Comparison of ENCODE assay signal across 21 cellular contexts in the genomic region with DNA sequence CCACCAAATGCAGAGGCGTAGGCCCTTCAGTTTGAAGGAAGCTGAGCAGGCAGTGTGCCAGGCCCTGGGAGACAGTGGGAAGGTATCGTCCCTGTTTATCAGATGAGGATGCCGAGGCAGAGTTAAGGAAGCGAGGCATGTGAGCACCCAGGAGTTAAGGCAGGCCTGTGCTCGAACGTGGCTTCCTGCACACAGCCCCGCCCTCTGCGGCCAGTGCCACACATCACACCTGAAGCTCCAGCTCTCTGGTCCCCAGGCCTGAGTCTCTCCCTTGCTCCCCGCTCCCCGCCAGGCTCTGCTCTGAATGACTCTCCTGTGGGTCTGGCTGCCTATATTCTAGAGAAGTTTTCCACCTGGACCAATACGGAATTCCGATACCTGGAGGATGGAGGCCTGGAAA. TPM values are rescaled to one million over a fixed set of nuclear protein-coding genes. Genes with fewer than 3 reads are reported as not detected.
A peak's percentile ranks its signal among the peaks of the same experiment; 100 is the strongest.
DNase-seq lines count a peak whose midpoint lies in the region; ATAC-seq, FAIRE-seq and TF ChIP-seq lines count a peak whose summit lies in the region.
"Had no signal": no experiment of that assay in that cellular context is flagged by ENCODE, and none has a peak within 500 bp of the region (broad histone marks: within the 10 kb centered on the region; RNA-seq: fewer than 3 reads in every experiment).

No MANE protein-coding gene starts in this region.

- H3K4me1 ChIP-seq in CD8-positive, alpha-beta memory T cell (ENCODE audit: insufficient read depth, low read length): peaks cover 12% of the 10 kb centered on the region
- H3K4me1 ChIP-seq in K562 (replicated peaks in 1 of 2; ENCODE audit: control insufficient read depth in 2 of 2, insufficient read depth in 2 of 2, low read length in 2 of 2): peaks cover 0 to 21% of the 10 kb centered on the region in 2 experiments; a peak in 2 of 5 replicates
- H3K4me1 ChIP-seq in naive thymus-derived CD4-positive, alpha-beta T cell (ENCODE audit: control insufficient read depth in 2 of 2, insufficient read depth in 2 of 2, low read length in 2 of 2): peaks cover under 1 to 27% of the 10 kb centered on the region in 2 donors
- H3K4me1 ChIP-seq: psoas muscle had no signal

- POLR2A ChIA-PET in activated CD4-positive, alpha-beta T cell treated with anti-CD3 and anti-CD28 coated beads, Interleukin-2, amount 10 ng/mL, durations not matched to agents 7 days and 5 days (lab: Charles Lee): no interaction called here
- POLR2A ChIA-PET in CD8-positive, alpha-beta memory T cell (lab: Charles Lee): interaction anchor here (0.5 to 0.8 kb wide), 3 partner anchors 9 to 82 kb away, joined by 3 to 5 read pairs (median 3); a partner anchor contains a TSS
- POLR2A ChIA-PET in K562 (lab: Yijun Ruan, JAX): interaction anchor here (0.5 to 1.1 kb wide), 4 partner anchors 16 to 384 kb away, joined by 3 read pairs; no protein-coding TSS in a partner anchor
- POLR2A ChIA-PET in naive thymus-derived CD4-positive, alpha-beta T cell (lab: Charles Lee): interaction anchor here (0.6 to 8.4 kb wide), 7 partner anchors 9 to 354 kb away, joined by 3 to 60 read pairs (median 3); a partner anchor contains a TSS

- H3K36me3 ChIP-seq in CD8-positive, alpha-beta memory T cell (ENCODE audit: insufficient read depth, low read length): peaks cover 10% of the 10 kb centered on the region
- H3K36me3 ChIP-seq in K562 (ENCODE audit: control insufficient read depth, insufficient read depth, low read length): peaks cover 13% of the 10 kb centered on the region; the same call in 2 of the 3 replicates
- peaks cover under 1 to 18% (median under 1%) of the 10 kb centered on the region in 3 experiments for H3K36me3 ChIP-seq in naive thymus-derived CD4-positive, alpha-beta T cell (ENCODE audit: control insufficient read depth in 2 of 3, insufficient read depth in 3 of 3, low read length in 3 of 3)

- H3K9me3 Mint-ChIP-seq in activated CD4-positive, alpha-beta T cell treated with anti-CD3 and anti-CD28 coated beads, Interleukin-2, amount 10 ng/mL, durations not matched to agents 7 days and 5 days: no peaks in the 10 kb centered on the region
- H3K9me3 Mint-ChIP-seq in CD8-positive, alpha-beta memory T cell: no peaks in the 10 kb centered on the region
- peaks cover 0 to 2% (median 0%) of the 10 kb centered on the region in 11 donors for H3K9me3 Mint-ChIP-seq in naive thymus-derived CD4-positive, alpha-beta T cell
- H3K9me3 Mint-ChIP-seq: activated CD4-positive, alpha-beta T cell treated with anti-CD3 and anti-CD28 coated beads, Interleukin-2, amount 10 ng/mL, durations not matched to agents 24 days and 14 days; naive B cell had no signal

- H3K36me3 Mint-ChIP-seq in activated CD4-positive, alpha-beta T cell treated with anti-CD3 and anti-CD28 coated beads, Interleukin-2, amount 10 ng/mL, durations not matched to agents 7 days and 5 days (ENCODE audit: low read depth): peaks cover 7% of the 10 kb centered on the region
- H3K36me3 Mint-ChIP-seq in CD8-positive, alpha-beta memory T cell: peaks cover 0 to 16% (median 3%) of the 10 kb centered on the region in 3 donors
- H3K36me3 Mint-ChIP-seq in naive thymus-derived CD4-positive, alpha-beta T cell: peaks cover 0 to 3% (median 2%) of the 10 kb centered on the region in 5 donors
- H3K36me3 Mint-ChIP-seq: naive B cell had no signal

- no peaks in the 10 kb centered on the region for H3K27me3 ChIP-seq in CD8-positive, alpha-beta memory T cell (ENCODE audit: insufficient read depth, low read length, poor library complexity, severe bottlenecking)
- no peaks in the 10 kb centered on the region for H3K27me3 ChIP-seq in K562 (ENCODE audit: control insufficient read depth in 2 of 2, insufficient read depth in 2 of 2, low read length in 2 of 2)
- H3K27me3 ChIP-seq in naive thymus-derived CD4-positive, alpha-beta T cell (ENCODE audit: control insufficient read depth in 2 of 2, insufficient read depth in 2 of 2, low read length in 2 of 2): no peaks in the 10 kb centered on the region

- CTCF ChIA-PET in activated CD4-positive, alpha-beta T cell treated with anti-CD3 and anti-CD28 coated beads, Interleukin-2, amount 10 ng/mL, durations not matched to agents 7 days and 5 days (lab: Charles Lee): no interaction called here
- CTCF ChIA-PET in CD8-positive, alpha-beta memory T cell (lab: Charles Lee): no interaction called here
- CTCF ChIA-PET in K562 (lab: Yijun Ruan, JAX; ENCODE audit: low intra/inter-chr PET ratio): interaction anchor here (0.6 kb wide), 1 partner anchor 200 kb away, joined by 3 read pairs; no protein-coding TSS in a partner anchor
- CTCF ChIA-PET in naive thymus-derived CD4-positive, alpha-beta T cell (lab: Charles Lee): no interaction called here

- H3K4me2 ChIP-seq in K562 (ENCODE audit: insufficient read depth, low read length): no peak overlapping the region

- no peak overlapping the region for H2AFZ ChIP-seq in K562 (ENCODE audit: low read depth, low read length)

- WGBS in K562 (ENCODE audit: insufficient coverage, low coverage, missing lambda C conversion rate): 66% methylated on average over 12 of the region's 12 CpGs

- ATAC-seq in K562 (no peak), GM18505 (IDR thresholded peaks at IDR 0.05; ENCODE audit: unreplicated experiment) (no peak)
- ATAC-seq in naive thymus-derived CD4-positive, alpha-beta T cell: peak; percentile 46
- ATAC-seq: esophagus mucosa, lower lobe of right lung, psoas muscle had no signal

- intact Hi-C loops in K562 (cut with micrococcal nuclease): loop anchor here (10.0 kb wide), 2 partner anchors 133 to 187 kb away; a partner anchor contains a TSS
- intact Hi-C loops in naive thymus-derived CD4-positive, alpha-beta T cell (cut with micrococcal nuclease): no loop called here

- H3K79me2 ChIP-seq in K562 (ENCODE audit: control insufficient read depth, insufficient read depth, low read length): no peaks in the 10 kb centered on the region

- H3K27me3 Mint-ChIP-seq in activated CD4-positive, alpha-beta T cell treated with anti-CD3 and anti-CD28 coated beads, Interleukin-2, amount 10 ng/mL, durations not matched to agents 7 days and 5 days: no peaks in the 10 kb centered on the region
- no peaks in the 10 kb centered on the region for H3K27me3 Mint-ChIP-seq in CD8-positive, alpha-beta memory T cell
- H3K27me3 Mint-ChIP-seq in naive thymus-derived CD4-positive, alpha-beta T cell: no peaks in the 10 kb centered on the region
- H3K27me3 Mint-ChIP-seq: activated CD4-positive, alpha-beta T cell treated with anti-CD3 and anti-CD28 coated beads, Interleukin-2, amount 10 ng/mL, durations not matched to agents 24 days and 14 days; naive B cell had no signal

- H3K27ac ChIP-seq in CD8-positive, alpha-beta memory T cell (ENCODE audit: low read depth, low read length): no peak overlapping the region
- H3K27ac ChIP-seq in K562 (ENCODE audit: extremely low read depth, low read depth, low read length): no peak overlapping the region
- H3K27ac ChIP-seq in naive thymus-derived CD4-positive, alpha-beta T cell (ENCODE audit: low read depth, low read length): peak overlapping the region; percentile 58
- H3K27ac ChIP-seq: C4-2B, lower lobe of right lung, psoas muscle had no signal

- H3K9ac ChIP-seq in K562 (ENCODE audit: insufficient read depth in 1 of 2, low read depth in 2 of 2, low read length in 2 of 2): no peak overlapping the region

- H3K9me1 ChIP-seq in K562 (ENCODE audit: control insufficient read depth, insufficient read depth, low read length): no peaks in the 10 kb centered on the region

- no peak for TF ChIP-seq CTCF in K562 (IDR thresholded peaks at IDR 0.05 in 2 of 3, conservative IDR thresholded peaks at IDR 0.05 in 1 of 3; ENCODE audit: insufficient read depth in 2 of 3, low read depth in 1 of 3, low read length in 3 of 3)

- peaks cover 8% of the 10 kb centered on the region for H3K4me1 Mint-ChIP-seq in activated CD4-positive, alpha-beta T cell treated with anti-CD3 and anti-CD28 coated beads, Interleukin-2, amount 10 ng/mL, durations not matched to agents 7 days and 5 days
- H3K4me1 Mint-ChIP-seq in CD8-positive, alpha-beta memory T cell: peaks cover 28 to 56% (median 39%) of the 10 kb centered on the region in 3 donors
- H3K4me1 Mint-ChIP-seq in naive thymus-derived CD4-positive, alpha-beta T cell: peaks cover 3 to 39% (median 29%) of the 10 kb centered on the region in 7 donors

- H4K20me1 ChIP-seq in K562 (replicated peaks; ENCODE audit: control insufficient read depth, insufficient read depth, low read length): peaks cover 4% of the 10 kb centered on the region; the same call in 1 of the 2 replicates

- H3K4me3 Mint-ChIP-seq in activated CD4-positive, alpha-beta T cell treated with anti-CD3 and anti-CD28 coated beads, Interleukin-2, amount 10 ng/mL, durations not matched to agents 7 days and 5 days: no peak overlapping the region
- H3K4me3 Mint-ChIP-seq in CD8-positive, alpha-beta memory T cell: peak overlapping the region in 1 of 7 donors; percentile 54
- H3K4me3 Mint-ChIP-seq in naive thymus-derived CD4-positive, alpha-beta T cell: peak overlapping the region in 2 of 10 donors; percentile 7 to 18
- H3K4me3 Mint-ChIP-seq: activated CD4-positive, alpha-beta T cell treated with anti-CD3 and anti-CD28 coated beads, Interleukin-2, amount 10 ng/mL, durations not matched to agents 24 days and 14 days; naive B cell had no signal

- FAIRE-seq in K562 (lab: Jason Lieb, UNC): peak; percentile 44
- FAIRE-seq: A204.1, RCC 7860 had no signal

- TF ChIP-seq EP300 in K562 (IDR thresholded peaks at IDR 0.05; ENCODE audit: low read length): no peak

- no peak for TF ChIP-seq RAD21 in K562 (CRISPR knock-in tag; conservative IDR thresholded peaks at IDR 0.05 in 1 of 2, IDR thresholded peaks at IDR 0.05 in 1 of 2)

- peak overlapping the region; percentile 78 for H3K27ac Mint-ChIP-seq in activated CD4-positive, alpha-beta T cell treated with anti-CD3 and anti-CD28 coated beads, Interleukin-2, amount 10 ng/mL, durations not matched to agents 7 days and 5 days
- peak overlapping the region; percentile 17 to 95 (median 66) for H3K27ac Mint-ChIP-seq in CD8-positive, alpha-beta memory T cell
- H3K27ac Mint-ChIP-seq in naive thymus-derived CD4-positive, alpha-beta T cell: peak overlapping the region; percentile 23 to 92 (median 66)
- H3K27ac Mint-ChIP-seq: activated CD4-positive, alpha-beta T cell treated with anti-CD3 and anti-CD28 coated beads, Interleukin-2, amount 10 ng/mL, durations not matched to agents 24 days and 14 days had no signal

- BruUV-seq in K562 (replicated peaks; lab: Mats Ljungman, UMichigan): no TSS peak

- TF ChIP-seq POLR2A in K562 (conservative IDR thresholded peaks at IDR 0.05): peak; percentile 32; the same call in 1 of the 2 replicates
- TF ChIP-seq POLR2A in GM18505 (IDR thresholded peaks at IDR 0.05; ENCODE audit: borderline replicate concordance, extremely low read depth, insufficient read depth, insufficient read length): no peak

- in situ Hi-C loops in K562 (cut with MboI): loop anchor here (10.0 kb wide), 1 partner anchor 367 kb away; no protein-coding TSS in a partner anchor

- H3K4me3 ChIP-seq in CD8-positive, alpha-beta memory T cell (ENCODE audit: low read length): no peak overlapping the region
- H3K4me3 ChIP-seq in K562: no peak overlapping the region
- H3K4me3 ChIP-seq in naive thymus-derived CD4-positive, alpha-beta T cell (ENCODE audit: low read length): no peak overlapping the region
- H3K4me3 ChIP-seq: lower lobe of right lung, psoas muscle had no signal

- no peaks in the 10 kb centered on the region for H3K9me3 ChIP-seq in CD8-positive, alpha-beta memory T cell (ENCODE audit: low read length)
- no peaks in the 10 kb centered on the region for H3K9me3 ChIP-seq in K562 (replicated peaks; ENCODE audit: control insufficient read depth, insufficient read depth, low read depth, low read length)
- H3K9me3 ChIP-seq in naive thymus-derived CD4-positive, alpha-beta T cell (ENCODE audit: control insufficient read depth in 2 of 3, low read length in 3 of 3): no peaks in the 10 kb centered on the region
- H3K9me3 ChIP-seq: lower lobe of right lung, psoas muscle had no signal

- no peak for DNase-seq in activated CD4-positive, alpha-beta T cell treated with anti-CD3 and anti-CD28 coated beads, Interleukin-2, amount 10 ng/mL, durations not matched to agents 7 days and 5 days
- no peak for DNase-seq in activated CD4-positive, alpha-beta T cell treated with anti-CD3 and anti-CD28 coated beads, Interleukin-2, amount 50 U/mL, for 48 hours
- DNase-seq in CD8-positive, alpha-beta memory T cell: no peak
- DNase-seq in K562 (ENCODE audit: extremely low read depth in 1 of 4, low spot score in 3 of 4) (no peak), epidermal melanocyte (ENCODE audit: insufficient read length, low spot score) (no peak), activated gamma-delta T cell treated with Interleukin-2 at 50 U/mL for 16 hours (no peak)
- no peak for DNase-seq in naive thymus-derived CD4-positive, alpha-beta T cell
- DNase-seq: activated CD4-positive, alpha-beta T cell treated with anti-CD3 and anti-CD28 coated beads, Interleukin-2, amount 10 ng/mL, durations not matched to agents 24 days and 14 days; cortex of kidney; lower lobe of right lung; naive B cell; NCI-H1417 treated with DMSO at 0.1 percent for 48 hours; NCI-H2227 treated with DMSO at 0.1 percent for 48 hours; psoas muscle; trophoblast cell had no signal

RNA-seq across cellular contexts. Expression of a gene that starts 32.1 kb away (rescaled TPM):
- 1 to 10 TPM; 1.8 to 2.4 TPM for total RNA-seq in activated CD4-positive, alpha-beta T cell treated with anti-CD3 and anti-CD28 coated beads, Interleukin-2, amount 10 ng/mL, durations not matched to agents 7 days and 5 days
- total RNA-seq in CD8-positive, alpha-beta memory T cell: 1 to 10 TPM; 2.2 to 3.0 TPM
- 1.8 TPM for polyA plus RNA-seq in CD8-positive, alpha-beta memory T cell
- 16.4 and 37.6 TPM in 2 replicates for total RNA-seq in K562 (2011; cell fraction: chromatin; rRNA removed; ENCODE audit: low replicate concordance)
- total RNA-seq in K562 (2011; cell fraction: nucleolus; rRNA removed): 26.8 and 35.4 TPM in 2 replicates
- total RNA-seq in K562 (2011; cell fraction: nucleoplasm; rRNA removed): 21.5 and 25.0 TPM in 2 replicates
- total RNA-seq in K562 (2014; rRNA removed): 8.0 and 11.6 TPM in 2 replicates
- 4.7 and 5.1 TPM in 2 replicates for total RNA-seq in K562 (2014; rRNA removed; fragmentation: Illumina TruSeq; extraction: Trizol)
- total RNA-seq in K562 (2015; rRNA removed; fragmentation: Illumina TruSeq; extraction: Trizol): 6.7 and 7.6 TPM in 2 replicates
- total RNA-seq in K562 (2021): 18.5 and 21.1 TPM in 2 replicates
- 4.0 and 11.2 TPM in 2 replicates for polyA plus RNA-seq in K562 (2011; rRNA removed)
- 4.7 and 5.2 TPM in 2 replicates for polyA plus RNA-seq in K562 (2011; cell fraction: cytosol; rRNA removed)
- 6.3 and 7.3 TPM in 2 replicates for polyA plus RNA-seq in K562 (2011; cell fraction: nucleus; rRNA removed)
- 26.2 and 32.9 TPM in 2 replicates for polyA plus RNA-seq in K562 (2012)
- 21.9 and 27.0 TPM in 2 replicates for polyA plus RNA-seq in K562 (2014; fragmentation: Illumina TruSeq; extraction: Trizol)
- polyA plus RNA-seq in K562 (2014; fragmentation: Nextera tagmentation; extraction: Ambion mirVana): under 1 TPM; 0.21 to 0.48 TPM
- polyA plus RNA-seq in K562 (2014; rRNA removed): 7.5 and 8.8 TPM in 2 replicates
- 3.6 and 4.8 TPM in 2 replicates for polyA minus RNA-seq in K562 (2011; rRNA and poly(A)+ RNA removed)
- 6.6 and 10.0 TPM in 2 replicates for polyA minus RNA-seq in K562 (2011; cell fraction: cytosol; rRNA and poly(A)+ RNA removed)
- 5.0 and 6.2 TPM in 2 replicates for polyA minus RNA-seq in K562 (2011; cell fraction: nucleus; rRNA and poly(A)+ RNA removed)
- 1 to 10 TPM; 1.5 to 3.2 (median 2.0) TPM for total RNA-seq in naive thymus-derived CD4-positive, alpha-beta T cell
- under 1 TPM; 0.66 to 0.83 TPM for polyA plus RNA-seq in naive thymus-derived CD4-positive, alpha-beta T cell

RNA-seq across cellular contexts. Expression of a gene that starts 40.1 kb away (rescaled TPM):
- total RNA-seq in activated CD4-positive, alpha-beta T cell treated with anti-CD3 and anti-CD28 coated beads, Interleukin-2, amount 10 ng/mL, durations not matched to agents 7 days and 5 days: 100 to 1,000 TPM; 197 to 211 TPM
- 10 to 100 TPM; 51.4 to 55.5 TPM for total RNA-seq in CD8-positive, alpha-beta memory T cell
- polyA plus RNA-seq in CD8-positive, alpha-beta memory T cell: 50.6 TPM
- total RNA-seq in K562 (2011; cell fraction: chromatin; rRNA removed; ENCODE audit: low replicate concordance): 420 and 854 TPM in 2 replicates
- total RNA-seq in K562 (2011; cell fraction: nucleolus; rRNA removed): 362 and 382 TPM in 2 replicates
- total RNA-seq in K562 (2011; cell fraction: nucleoplasm; rRNA removed): 379 and 427 TPM in 2 replicates
- total RNA-seq in K562 (2014; rRNA removed) (17.5 and 21.2 TPM in 2 replicates), K562 (2014; rRNA removed; fragmentation: Illumina TruSeq; extraction: Trizol) (17.2 and 17.6 TPM in 2 replicates), K562 (2015; rRNA removed; fragmentation: Illumina TruSeq; extraction: Trizol) (16.2 and 17.5 TPM in 2 replicates), K562 (2021) (48.5 and 54.6 TPM in 2 replicates)
- polyA plus RNA-seq in K562 (2011; rRNA removed) (39.2 and 70.5 TPM in 2 replicates), K562 (2014; fragmentation: Illumina TruSeq; extraction: Trizol) (37.7 and 39.0 TPM in 2 replicates), K562 (2014; fragmentation: Nextera tagmentation; extraction: Ambion mirVana) (1 to 10 TPM; 2.0 to 2.8 TPM), K562 (2014; rRNA removed) (30.5 and 32.4 TPM in 2 replicates)
- 23.7 and 25.8 TPM in 2 replicates for polyA plus RNA-seq in K562 (2011; cell fraction: cytosol; rRNA removed)
- polyA plus RNA-seq in K562 (2011; cell fraction: nucleus; rRNA removed): 496 and 545 TPM in 2 replicates
- 27.0 and 59.7 TPM in 2 replicates for polyA plus RNA-seq in K562 (2012)
- polyA minus RNA-seq in K562 (2011; rRNA and poly(A)+ RNA removed): 57.7 and 57.8 TPM in 2 replicates
- 16.8 and 28.1 TPM in 2 replicates for polyA minus RNA-seq in K562 (2011; cell fraction: cytosol; rRNA and poly(A)+ RNA removed)
- polyA minus RNA-seq in K562 (2011; cell fraction: nucleus; rRNA and poly(A)+ RNA removed): 118 and 144 TPM in 2 replicates
- 100 to 1,000 TPM; 189 to 611 (median 383) TPM for total RNA-seq in naive thymus-derived CD4-positive, alpha-beta T cell
- polyA plus RNA-seq in naive thymus-derived CD4-positive, alpha-beta T cell: 10 to 100 TPM; 55.0 to 85.3 TPM

RNA-seq across cellular contexts. Expression of a gene that starts 46.9 kb away (rescaled TPM):
- not detected for total RNA-seq in activated CD4-positive, alpha-beta T cell treated with anti-CD3 and anti-CD28 coated beads, Interleukin-2, amount 10 ng/mL, durations not matched to agents 7 days and 5 days
- total RNA-seq in CD8-positive, alpha-beta memory T cell: not detected
- polyA plus RNA-seq in CD8-positive, alpha-beta memory T cell: 0.21 TPM
- 0.88 and 1.0 TPM in 2 replicates for total RNA-seq in K562 (2011; cell fraction: chromatin; rRNA removed; ENCODE audit: low replicate concordance)
- total RNA-seq in K562 (2011; cell fraction: nucleolus; rRNA removed): 1.2 TPM in 1 of 2 replicates, not detected in the other
- total RNA-seq in K562 (2011; cell fraction: nucleoplasm; rRNA removed): 1.1 TPM in 1 of 2 replicates, not detected in the other
- total RNA-seq in K562 (2014; rRNA removed): 0.16 TPM in 1 of 2 replicates, not detected in the other
- 0.07 TPM in 1 of 2 replicates, not detected in the other for total RNA-seq in K562 (2014; rRNA removed; fragmentation: Illumina TruSeq; extraction: Trizol)
- not detected in 2 replicates for total RNA-seq in K562 (2015; rRNA removed; fragmentation: Illumina TruSeq; extraction: Trizol)
- 0.20 and 0.24 TPM in 2 replicates for total RNA-seq in K562 (2021)
- 0.09 and 0.21 TPM in 2 replicates for polyA plus RNA-seq in K562 (2011; rRNA removed)
- 0.09 and 0.30 TPM in 2 replicates for polyA plus RNA-seq in K562 (2011; cell fraction: cytosol; rRNA removed)
- polyA plus RNA-seq in K562 (2011; cell fraction: nucleus; rRNA removed): 0.41 and 0.67 TPM in 2 replicates
- 0.04 and 0.07 TPM in 2 replicates for polyA plus RNA-seq in K562 (2012)
- polyA plus RNA-seq in K562 (2014; fragmentation: Illumina TruSeq; extraction: Trizol): 0.15 TPM in 1 of 2 replicates, not detected in the other
- polyA plus RNA-seq in K562 (2014; fragmentation: Nextera tagmentation; extraction: Ambion mirVana): not detected
- polyA plus RNA-seq in K562 (2014; rRNA removed): 0.13 TPM in 1 of 2 replicates, not detected in the other
- not detected in 2 replicates for polyA minus RNA-seq in K562 (2011; rRNA and poly(A)+ RNA removed)
- not detected in 2 replicates for polyA minus RNA-seq in K562 (2011; cell fraction: cytosol; rRNA and poly(A)+ RNA removed)
- 0.22 and 0.27 TPM in 2 replicates for polyA minus RNA-seq in K562 (2011; cell fraction: nucleus; rRNA and poly(A)+ RNA removed)
- total RNA-seq in naive thymus-derived CD4-positive, alpha-beta T cell: under 1 TPM in 2 of 5 experiments, not detected in 3; 0.84 to 0.85 TPM
- not detected for polyA plus RNA-seq in naive thymus-derived CD4-positive, alpha-beta T cell
- total RNA-seq: activated CD4-positive, alpha-beta T cell treated with anti-CD3 and anti-CD28 coated beads, Interleukin-2, amount 10 ng/mL, durations not matched to agents 24 days and 14 days; Daoy; esophagus mucosa; lower lobe of right lung had no signal
